ENCODE assay signal across 2 cellular contexts in the genomic region with DNA sequence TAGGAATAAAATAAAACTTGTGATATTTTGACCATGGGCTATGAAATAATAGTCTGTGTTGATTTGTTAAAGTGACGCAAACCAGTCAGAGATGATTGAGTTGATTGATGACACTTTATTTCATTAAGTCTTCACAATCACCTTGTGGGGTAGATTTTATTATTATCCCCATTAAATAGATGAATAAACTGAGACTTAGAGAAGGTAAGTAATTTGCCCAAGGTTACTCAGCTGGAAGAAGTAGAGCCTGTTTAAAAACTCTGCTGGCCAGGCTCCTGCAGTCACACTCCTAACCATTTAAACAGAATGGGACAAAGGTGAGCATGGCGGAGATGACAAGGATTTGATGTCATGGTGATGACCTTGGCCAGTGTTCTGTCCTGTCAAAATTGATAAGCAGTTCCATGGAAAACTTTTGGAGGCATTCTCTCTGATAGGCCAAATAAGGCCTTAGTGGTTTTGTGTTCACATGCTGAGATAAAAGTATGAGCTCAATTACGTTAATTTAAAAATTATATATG.
TF ChIP-seq lines count a peak whose summit lies in the region.

No MANE protein-coding gene starts in this region.

TF ChIP-seq in HepG2, 621 proteins besides CTCF, POLR2A, EP300 and RAD21:
- TF ChIP-seq ZNF629 (CRISPR knock-in tag; conservative IDR thresholded peaks at IDR 0.05) (peak; percentile 78), ZNF296 (CRISPR knock-in tag; conservative IDR thresholded peaks at IDR 0.05) (no peak), ZMYM4 (CRISPR knock-in tag; IDR thresholded peaks at IDR 0.05) (peak; percentile 17; the same call in 1 of the 2 replicates), MXD4 (CRISPR knock-in tag; IDR thresholded peaks at IDR 0.05) (no peak), ZNF567 (CRISPR knock-in tag; IDR thresholded peaks at IDR 0.05; ENCODE audit: borderline replicate concordance) (no peak), NFRKB (IDR thresholded peaks at IDR 0.05) (no peak), PPARG (CRISPR knock-in tag; conservative IDR thresholded peaks at IDR 0.05) (peak; percentile 56; the same call in 1 of the 2 replicates), HOXA3 (CRISPR knock-in tag; IDR thresholded peaks at IDR 0.05) (0 out of 2 replicates have a peak, but pooled peaks have one; percentile 14)

TF ChIP-seq in K562, 482 proteins besides CTCF, POLR2A, EP300 and RAD21:
- TF ChIP-seq, protein P1, sequence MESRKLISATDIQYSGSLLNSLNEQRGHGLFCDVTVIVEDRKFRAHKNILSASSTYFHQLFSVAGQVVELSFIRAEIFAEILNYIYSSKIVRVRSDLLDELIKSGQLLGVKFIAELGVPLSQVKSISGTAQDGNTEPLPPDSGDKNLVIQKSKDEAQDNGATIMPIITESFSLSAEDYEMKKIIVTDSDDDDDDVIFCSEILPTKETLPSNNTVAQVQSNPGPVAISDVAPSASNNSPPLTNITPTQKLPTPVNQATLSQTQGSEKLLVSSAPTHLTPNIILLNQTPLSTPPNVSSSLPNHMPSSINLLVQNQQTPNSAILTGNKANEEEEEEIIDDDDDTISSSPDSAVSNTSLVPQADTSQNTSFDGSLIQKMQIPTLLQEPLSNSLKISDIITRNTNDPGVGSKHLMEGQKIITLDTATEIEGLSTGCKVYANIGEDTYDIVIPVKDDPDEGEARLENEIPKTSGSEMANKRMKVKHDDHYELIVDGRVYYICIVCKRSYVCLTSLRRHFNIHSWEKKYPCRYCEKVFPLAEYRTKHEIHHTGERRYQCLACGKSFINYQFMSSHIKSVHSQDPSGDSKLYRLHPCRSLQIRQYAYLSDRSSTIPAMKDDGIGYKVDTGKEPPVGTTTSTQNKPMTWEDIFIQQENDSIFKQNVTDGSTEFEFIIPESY (CRISPR knock-in tag; IDR thresholded peaks at IDR 0.05) = no peak
- TF ChIP-seq SMARCE1 (IDR thresholded peaks at IDR 0.05) (no peak), RBM25 (IDR thresholded peaks at IDR 0.05; ENCODE audit: low read depth, low read length, severe bottlenecking) (peak; percentile 73), ESRRA (IDR thresholded peaks at IDR 0.05; ENCODE audit: borderline replicate concordance, low read depth) (0 out of 2 replicates have a peak, but pooled peaks have one; percentile 37), DDX20 (tag; IDR thresholded peaks at IDR 0.05; ENCODE audit: low read depth) (no peak), ZNF695 (CRISPR knock-in tag; IDR thresholded peaks at IDR 0.05) (no peak), SRSF1 (IDR thresholded peaks at IDR 0.05; ENCODE audit: low read depth, low read length) (no peak), ETV6 (IDR thresholded peaks at IDR 0.05; ENCODE audit: borderline replicate concordance in 1 of 2, low read depth in 2 of 2, low read length in 1 of 2) (no peak), ETV6 (CRISPR knock-in tag; IDR thresholded peaks at IDR 0.05; ENCODE audit: borderline replicate concordance) (no peak)
- TF ChIP-seq, protein P2, sequence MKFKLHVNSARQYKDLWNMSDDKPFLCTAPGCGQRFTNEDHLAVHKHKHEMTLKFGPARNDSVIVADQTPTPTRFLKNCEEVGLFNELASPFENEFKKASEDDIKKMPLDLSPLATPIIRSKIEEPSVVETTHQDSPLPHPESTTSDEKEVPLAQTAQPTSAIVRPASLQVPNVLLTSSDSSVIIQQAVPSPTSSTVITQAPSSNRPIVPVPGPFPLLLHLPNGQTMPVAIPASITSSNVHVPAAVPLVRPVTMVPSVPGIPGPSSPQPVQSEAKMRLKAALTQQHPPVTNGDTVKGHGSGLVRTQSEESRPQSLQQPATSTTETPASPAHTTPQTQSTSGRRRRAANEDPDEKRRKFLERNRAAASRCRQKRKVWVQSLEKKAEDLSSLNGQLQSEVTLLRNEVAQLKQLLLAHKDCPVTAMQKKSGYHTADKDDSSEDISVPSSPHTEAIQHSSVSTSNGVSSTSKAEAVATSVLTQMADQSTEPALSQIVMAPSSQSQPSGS (CRISPR knock-in tag; IDR thresholded peaks at IDR 0.05) = no peak
